ENCODE assay signal across 8 cellular contexts in genomic region chr10:21527634-21528451, GRCh38. TPM values are rescaled to one million over a fixed set of nuclear protein-coding genes. Genes with fewer than 3 reads are reported as not detected.
DNase-seq lines count a peak whose midpoint lies in the region; ATAC-seq and TF ChIP-seq lines count a peak whose summit lies in the region.

No MANE protein-coding gene starts in this region.

- in situ Hi-C loops in astrocyte of the cerebellum (cut with HindIII; ENCODE audit: low sequenced_read_pairs): no loop called here

- 4% methylated on average over 18 of the region's 18 CpGs for WGBS in testis, 2 donors

- TF ChIP-seq POLR2A in testis (IDR thresholded peaks at IDR 0.05): no peak

- H3K4me2 ChIP-seq in Loucy (ENCODE audit: low read depth, low read length, poor library complexity, severe bottlenecking): peak overlapping the region; percentile 81

- H3K4me3 ChIP-seq in Loucy (ENCODE audit: low read length, poor library complexity, severe bottlenecking) (peak overlapping the region; percentile 85), astrocyte of the cerebellum (ENCODE audit: low read depth, low read length) (peak overlapping the region; percentile 51), testis (peak overlapping the region; percentile 76 to 82)

- H3K4me1 ChIP-seq in Loucy (ENCODE audit: insufficient read depth, low read length, poor library complexity, severe bottlenecking) (peaks cover 37% of the 10 kb centered on the region), testis (peaks cover 24% of the 10 kb centered on the region)

- DNase-seq in EL: peak; percentile 50
- DNase-seq in astrocyte of the cerebellum (ENCODE audit: low read depth): no peak
- DNase-seq in left kidney (ENCODE audit: low read depth, low spot score): peak; percentile 66
- no peak for DNase-seq in testis

- H3K27me3 ChIP-seq in Loucy (ENCODE audit: insufficient read depth, low read length, poor library complexity, severe bottlenecking) (no peaks in the 10 kb centered on the region), testis (no peaks in the 10 kb centered on the region)

- H2AFZ ChIP-seq in Loucy (ENCODE audit: low read length): no peak overlapping the region

- peak overlapping the region; percentile 98 for H3K9ac ChIP-seq in Loucy (ENCODE audit: low read depth, low read length, poor library complexity, severe bottlenecking)

- intact Hi-C loops in testis (cut with DNase I; ENCODE audit: low total_unique reads): no loop called here

- no peaks in the 10 kb centered on the region for H3K9me2 ChIP-seq in Loucy (replicated peaks; ENCODE audit: low read depth, low read length)

- H3K9me3 ChIP-seq in Loucy (ENCODE audit: insufficient read depth, low read depth, low read length): no peaks in the 10 kb centered on the region
- H3K9me3 ChIP-seq in testis: no peaks in the 10 kb centered on the region

- H3K27ac ChIP-seq in testis: peak overlapping the region; percentile 99 to 100

- no peak for ATAC-seq in HG03342 (IDR thresholded peaks at IDR 0.05; ENCODE audit: unreplicated experiment)
- no peak for ATAC-seq in GM19455 (IDR thresholded peaks at IDR 0.05; ENCODE audit: unreplicated experiment)
- ATAC-seq in HG02678 (IDR thresholded peaks at IDR 0.05; ENCODE audit: unreplicated experiment): no peak

- peaks cover 20% of the 10 kb centered on the region for H3K79me2 ChIP-seq in Loucy (ENCODE audit: insufficient read depth, low read length)

- H3K36me3 ChIP-seq in Loucy (ENCODE audit: insufficient read depth, low read length) (no peaks in the 10 kb centered on the region), testis (ENCODE audit: low read depth, missing control alignments) (no peaks in the 10 kb centered on the region)

- peaks cover 14% of the 10 kb centered on the region; the same call in 1 of the 2 replicates for H3F3A ChIP-seq in Loucy (ENCODE audit: low read depth)

- no peaks in the 10 kb centered on the region for H4K20me1 ChIP-seq in Loucy (ENCODE audit: insufficient read depth, low read length, poor library complexity, severe bottlenecking)

- TF ChIP-seq CTCF in Loucy (conservative IDR thresholded peaks at IDR 0.05; ENCODE audit: low read length) (no peak), astrocyte of the cerebellum (IDR thresholded peaks at IDR 0.05; ENCODE audit: low read depth, low read length, missing control alignments) (no peak), testis (IDR thresholded peaks at IDR 0.05) (no peak)

RNA-seq across cellular contexts. Expression of gene SKIDA1, which starts 2.4 kb away (rescaled TPM):
- total RNA-seq in testis: 1 to 10 TPM; 6.6 to 6.9 TPM
- polyA plus RNA-seq in testis (ENCODE audit: insufficient read depth, low read depth, low replicate concordance): 4.7 TPM

RNA-seq across cellular contexts. Expression of gene MLLT10, which starts 6.2 kb away (rescaled TPM):
- total RNA-seq in testis: 100 to 1,000 TPM; 130 to 144 TPM
- 243 TPM for polyA plus RNA-seq in testis (ENCODE audit: insufficient read depth, low read depth, low replicate concordance)

Comparison
In these comparisons a context has a peak if more than half of its experiments do, and no peak if none do; other contexts are left out.
1. DNase-seq: peak in EL (single experiment) and left kidney (single experiment); none in astrocyte of the cerebellum (single experiment) and testis (single experiment).
2. Peak in every context shown above with its lines, with median percentiles within 50 percentile points of each other: H3K4me3 ChIP-seq.